ENCODE assay signal across 21 cellular contexts in genomic region chr19:246551-246950, GRCh38. TPM values are rescaled to one million over a fixed set of nuclear protein-coding genes. Genes with fewer than 3 reads are reported as not detected.
DNase-seq lines count a peak whose midpoint lies in the region; ATAC-seq and TF ChIP-seq lines count a peak whose summit lies in the region.
"Had no signal": no experiment of that assay in that cellular context is flagged by ENCODE, and none has a peak within 500 bp of the region (broad histone marks: within the 10 kb centered on the region; RNA-seq: fewer than 3 reads in every experiment).

No MANE protein-coding gene starts in this region.

- DNase-seq in Right ventricle myocardium superior = peak; percentile 38
- no peak for DNase-seq in left ventricle myocardium superior
- peak; percentile 3 for DNase-seq in NB4 (ENCODE audit: low read depth)
- peak; percentile 65 for DNase-seq in endodermal cell
- DNase-seq in stimulated activated naive B cell treated with anti-CD40 and anti-IgM and Interleukin-4, amounts not matched to agents 10 μg/mL and 1 μg/mL and 100 μg/mL, for 72 hours = peak; percentile 17
- DNase-seq in PC-3 = no peak
- DNase-seq in cortex of kidney (lab: John Stamatoyannopoulos, UW) = no peak
- DNase-seq: activated CD4-positive, alpha-beta T cell treated with anti-CD3 and anti-CD28 coated beads, Interleukin-2, amount 50 U/mL, for 1 hour; CD4-positive, alpha-beta T cell; NCI-H2029; NCI-H446 treated with DMSO at 0.1 percent for 48 hours; sigmoid colon; stimulated activated naive CD4-positive, alpha-beta T cell treated with Interleukin-2 at 50 U/mL for 16 hours had no signal

- H3F3A ChIP-seq in PC-3 (ENCODE audit: low read length, unreplicated experiment) = no peaks in the 10 kb centered on the region

- intact Hi-C loops in Right ventricle myocardium superior (cut with DNase I) = no loop called here
- intact Hi-C loops in left ventricle myocardium superior (cut with micrococcal nuclease) = no loop called here
- intact Hi-C loops in PC-3 (cut with micrococcal nuclease) = no loop called here

- no peak for TF ChIP-seq POLR2A in NB4 (IDR thresholded peaks at IDR 0.05; ENCODE audit: extremely low read depth, insufficient read length)

- no peak overlapping the region for H3K4me2 ChIP-seq in PC-3 (ENCODE audit: low read length)

- no peaks in the 10 kb centered on the region for H4K20me1 ChIP-seq in PC-3 (ENCODE audit: low read length)

- H3K9me2 ChIP-seq in PC-3 (replicated peaks; ENCODE audit: low read length) = no peaks in the 10 kb centered on the region

- H3K9ac ChIP-seq in endodermal cell (ENCODE audit: extremely low read depth, low read length, poor library complexity, severe bottlenecking) (no peak overlapping the region), PC-3 (ENCODE audit: low read length) (no peak overlapping the region)

- H3K27me3 ChIP-seq in endodermal cell (ENCODE audit: control insufficient read depth, insufficient read depth, low read length, poor library complexity, severe bottlenecking) (no peaks in the 10 kb centered on the region), PC-3 (ENCODE audit: low read length) (no peaks in the 10 kb centered on the region)
- H3K27me3 ChIP-seq: body of pancreas, ovary, sigmoid colon had no signal

- peaks cover 10% of the 10 kb centered on the region for H3K9me3 Mint-ChIP-seq in endodermal cell
- no peaks in the 10 kb centered on the region for H3K9me3 Mint-ChIP-seq in stimulated activated naive B cell treated with anti-CD40 and anti-IgM and Interleukin-4, amounts not matched to agents 10 μg/mL and 1 μg/mL and 100 μg/mL, for 72 hours
- H3K9me3 Mint-ChIP-seq: CD4-positive, alpha-beta T cell; natural killer cell treated with Interleukin-12 subunit alpha and Interleukin-12 subunit beta and Interleukin-15 and Interleukin-18, amount 100 ng/mL, for 72 hours; type B pancreatic cell had no signal

- no peaks in the 10 kb centered on the region for H3K36me3 Mint-ChIP-seq in endodermal cell (ENCODE audit: low read depth)
- H3K36me3 Mint-ChIP-seq in stimulated activated naive B cell treated with anti-CD40 and anti-IgM and Interleukin-4, amounts not matched to agents 10 μg/mL and 1 μg/mL and 100 μg/mL, for 72 hours = no peaks in the 10 kb centered on the region
- H3K36me3 Mint-ChIP-seq: mesothelial cell of epicardium; natural killer cell treated with Interleukin-12 subunit alpha and Interleukin-12 subunit beta and Interleukin-15 and Interleukin-18, amount 100 ng/mL, for 72 hours; type B pancreatic cell had no signal

- H3K4me1 Mint-ChIP-seq in endodermal cell = no peaks in the 10 kb centered on the region
- H3K4me1 Mint-ChIP-seq in stimulated activated naive B cell treated with anti-CD40 and anti-IgM and Interleukin-4, amounts not matched to agents 10 μg/mL and 1 μg/mL and 100 μg/mL, for 72 hours = no peaks in the 10 kb centered on the region
- H3K4me1 Mint-ChIP-seq: mesothelial cell of epicardium had no signal

- ATAC-seq in Right ventricle myocardium superior (ENCODE audit: poor library complexity) (no peak), left ventricle myocardium superior (no peak), HG02678 (IDR thresholded peaks at IDR 0.05; ENCODE audit: unreplicated experiment) (no peak), PC-3 (no peak)
- no peak for ATAC-seq in stimulated activated naive B cell treated with anti-CD40 and anti-IgM and Interleukin-4, amounts not matched to agents 10 μg/mL and 1 μg/mL and 100 μg/mL, for 72 hours (replicated peaks)
- ATAC-seq: body of pancreas; K562; left lobe of liver; natural killer cell treated with Interleukin-12 subunit alpha and Interleukin-12 subunit beta and Interleukin-15 and Interleukin-18, amount 100 ng/mL, for 72 hours had no signal

- H3K4me1 ChIP-seq in endodermal cell (ENCODE audit: control insufficient read depth, insufficient read depth, low read length) (no peaks in the 10 kb centered on the region), PC-3 (ENCODE audit: insufficient read depth, low read length) (no peaks in the 10 kb centered on the region)
- H3K4me1 ChIP-seq: body of pancreas, sigmoid colon had no signal

- H3K36me3 ChIP-seq in endodermal cell (ENCODE audit: control insufficient read depth, insufficient read depth, low read length) (no peaks in the 10 kb centered on the region), PC-3 (ENCODE audit: low read depth, low read length) (no peaks in the 10 kb centered on the region)
- H3K36me3 ChIP-seq: ovary, sigmoid colon had no signal

- WGBS in endodermal cell (ENCODE audit: insufficient coverage in 1 of 2, insufficient read length in 1 of 2), 2 experiments = 94 to 96% methylated on average over 32 to 48 of the region's 48 CpGs

- CTCF ChIA-PET in PC-3 (lab: Charles Lee) = no interaction called here

- H3K9me3 ChIP-seq in endodermal cell (ENCODE audit: control insufficient read depth, low read length) (peaks cover 4% of the 10 kb centered on the region), PC-3 (ENCODE audit: low read length) (no peaks in the 10 kb centered on the region)
- H3K9me3 ChIP-seq: body of pancreas, ovary, sigmoid colon had no signal

- POLR2A ChIA-PET in PC-3 (lab: Charles Lee; ENCODE audit: unreplicated experiment) = no interaction called here

- H3K4me3 Mint-ChIP-seq in endodermal cell = no peak overlapping the region
- H3K4me3 Mint-ChIP-seq in stimulated activated naive B cell treated with anti-CD40 and anti-IgM and Interleukin-4, amounts not matched to agents 10 μg/mL and 1 μg/mL and 100 μg/mL, for 72 hours = no peak overlapping the region
- H3K4me3 Mint-ChIP-seq: CD4-positive, alpha-beta T cell; natural killer cell treated with Interleukin-12 subunit alpha and Interleukin-12 subunit beta and Interleukin-15 and Interleukin-18, amount 100 ng/mL, for 72 hours had no signal

- no peaks in the 10 kb centered on the region for H3K27me3 Mint-ChIP-seq in endodermal cell (ENCODE audit: insufficient read depth)
- no peaks in the 10 kb centered on the region for H3K27me3 Mint-ChIP-seq in stimulated activated naive B cell treated with anti-CD40 and anti-IgM and Interleukin-4, amounts not matched to agents 10 μg/mL and 1 μg/mL and 100 μg/mL, for 72 hours
- H3K27me3 Mint-ChIP-seq: natural killer cell treated with Interleukin-12 subunit alpha and Interleukin-12 subunit beta and Interleukin-15 and Interleukin-18, amount 100 ng/mL, for 72 hours had no signal

- no TSS peak for BruUV-seq in PC-3 (replicated peaks; lab: Mats Ljungman, UMichigan)

- no peak overlapping the region for H3K27ac Mint-ChIP-seq in endodermal cell
- no peak overlapping the region for H3K27ac Mint-ChIP-seq in stimulated activated naive B cell treated with anti-CD40 and anti-IgM and Interleukin-4, amounts not matched to agents 10 μg/mL and 1 μg/mL and 100 μg/mL, for 72 hours
- H3K27ac Mint-ChIP-seq: CD4-positive, alpha-beta T cell; mesothelial cell of epicardium; natural killer cell treated with Interleukin-12 subunit alpha and Interleukin-12 subunit beta and Interleukin-15 and Interleukin-18, amount 100 ng/mL, for 72 hours; type B pancreatic cell had no signal

- TF ChIP-seq CTCF in NB4 (IDR thresholded peaks at IDR 0.05; ENCODE audit: low read depth, low read length) = no peak
- no peak for TF ChIP-seq CTCF in endodermal cell (conservative IDR thresholded peaks at IDR 0.05)
- no peak for TF ChIP-seq CTCF in PC-3 (conservative IDR thresholded peaks at IDR 0.05; ENCODE audit: low read depth, low read length)

- no peak overlapping the region for H2AFZ ChIP-seq in PC-3 (ENCODE audit: low read length)

- H3K27ac ChIP-seq in endodermal cell (ENCODE audit: low read depth, low read length) (no peak overlapping the region), PC-3 (ENCODE audit: low read length) (no peak overlapping the region)
- H3K27ac ChIP-seq: body of pancreas, ovary, sigmoid colon had no signal

- no peaks in the 10 kb centered on the region for H3K79me2 ChIP-seq in PC-3 (ENCODE audit: low read length)

- no peak overlapping the region for H3K4me3 ChIP-seq in NB4 (ENCODE audit: low read depth, low read length)
- H3K4me3 ChIP-seq in endodermal cell (ENCODE audit: low read length) = no peak overlapping the region
- no peak overlapping the region for H3K4me3 ChIP-seq in PC-3 (ENCODE audit: low read length)
- H3K4me3 ChIP-seq: body of pancreas, K562, ovary had no signal

RNA-seq across cellular contexts. Expression of gene PLPP2, which starts 44.7 kb away (rescaled TPM):
- total RNA-seq in Right ventricle myocardium superior (0.56 TPM), left ventricle myocardium superior (0.27 TPM), endodermal cell (10 to 100 TPM; 49.9 to 56.9 TPM), PC-3 (2014; rRNA removed) (not detected in 2 replicates)
- polyA plus RNA-seq in endodermal cell (2013, experiment 1 of 2) = 5.0 TPM
- 5.8 TPM for polyA plus RNA-seq in endodermal cell (2013, experiment 2 of 2)

Comparison
In these comparisons a context has a peak if more than half of its experiments do, and no peak if none do; other contexts are left out.
1. DNase-seq: peak in Right ventricle myocardium superior (single experiment), NB4 (single experiment), endodermal cell (single experiment) and stimulated activated naive B cell treated with anti-CD40 and anti-IgM and Interleukin-4, amounts not matched to agents 10 μg/mL and 1 μg/mL and 100 μg/mL, for 72 hours (single experiment); none in left ventricle myocardium superior (single experiment), PC-3 (single experiment) and cortex of kidney (single experiment).
2. RNA of gene PLPP2, which starts 44.7 kb away (total RNA-seq): 49.9 to 56.9 TPM in endodermal cell; 0.56 TPM in Right ventricle myocardium superior (single experiment), 0.27 TPM in left ventricle myocardium superior (single experiment) and not detected in PC-3; every median in the first group is over 10 times any median in the second.